ENCODE assay signal across 14 cellular contexts in genomic region chr16:18062713-18063112, GRCh38.
DNase-seq lines count a peak whose midpoint lies in the region; ATAC-seq and TF ChIP-seq lines count a peak whose summit lies in the region.
"Had no signal": no experiment of that assay in that cellular context is flagged by ENCODE, and none has a peak within 500 bp of the region (broad histone marks: within the 10 kb centered on the region; RNA-seq: fewer than 3 reads in every experiment).

No MANE protein-coding gene starts in this region.

- 0 out of 2 replicates have a peak overlapping the region, but pooled peaks have one; percentile 7 for H3K9ac ChIP-seq in HUES64 (ENCODE audit: low read depth, low read length)
- H3K9ac ChIP-seq: BLaER1 treated with 17β-estradiol and CSF1 and Interleukin-3, amounts not matched to agents 10 nM and 100 nM had no signal

- intact Hi-C loops in mucosa of descending colon (cut with DNase I, micrococcal nuclease), result no loop called here

- H3K36me3 ChIP-seq in GM23338 (ENCODE audit: insufficient read depth) (no peaks in the 10 kb centered on the region), HUES64 (ENCODE audit: insufficient read depth, low read length) (no peaks in the 10 kb centered on the region), mucosa of descending colon (ENCODE audit: low read depth) (no peaks in the 10 kb centered on the region)
- H3K36me3 ChIP-seq: BLaER1 treated with 17β-estradiol and CSF1 and Interleukin-3, amounts not matched to agents 10 nM and 100 nM had no signal

- no peaks in the 10 kb centered on the region for H3K9me2 ChIP-seq in GM23338 (ENCODE audit: insufficient read depth)

- H3K4me1 Mint-ChIP-seq in GM23338 (peaks cover 9% of the 10 kb centered on the region), WTC11 (peaks cover 10% of the 10 kb centered on the region)
- H3K4me1 Mint-ChIP-seq: CD4-positive, CD25-positive, alpha-beta regulatory T cell had no signal

- H2AFZ ChIP-seq in GM23338, result peak overlapping the region; percentile 97

- H3K9me3 Mint-ChIP-seq in GM23338 (no peaks in the 10 kb centered on the region; the same call in 2 of the 3 replicates), WTC11 (0 out of 2 replicates have a peak, but pooled peaks cover 9% of the 10 kb centered on the region)

- POLR2A ChIA-PET in WTC11 (lab: Charles Lee), result no interaction called here

- peak; percentile 79 for ATAC-seq in GM23338
- ATAC-seq in WTC11, result peak; percentile 55
- ATAC-seq in mucosa of descending colon, result peak; percentile 46
- no peak for ATAC-seq in GM18868 (IDR thresholded peaks at IDR 0.05; ENCODE audit: unreplicated experiment)
- ATAC-seq in HG03469 (IDR thresholded peaks at IDR 0.05; ENCODE audit: unreplicated experiment), result no peak
- ATAC-seq: GM12878, K562 had no signal

- peak; percentile 54 for DNase-seq in GM23338 (ENCODE audit: low spot score)
- DNase-seq in WTC11 (ENCODE audit: low spot score), result peak; percentile 19
- DNase-seq in mucosa of descending colon, result peak in 1 of 3 donors; percentile 39
- no peak for DNase-seq in HCEC 1CT
- DNase-seq: ACHN; CD4-positive, CD25-positive, alpha-beta regulatory T cell; DMS79; Karpas-422 had no signal

- peak; percentile 13 to 34; a peak in 2 of 4 replicates for TF ChIP-seq CTCF in GM23338 (conservative IDR thresholded peaks at IDR 0.05; ENCODE audit: low read depth in 2 of 2)
- no peak for TF ChIP-seq CTCF in WTC11 (IDR thresholded peaks at IDR 0.05)
- TF ChIP-seq CTCF in mucosa of descending colon (IDR thresholded peaks at IDR 0.05), result no peak

- H3K79me2 ChIP-seq in GM23338 (replicated peaks; ENCODE audit: insufficient read depth), result no peaks in the 10 kb centered on the region

- H3K27me3 ChIP-seq in GM23338 (ENCODE audit: insufficient read depth), result no peaks in the 10 kb centered on the region
- no peaks in the 10 kb centered on the region for H3K27me3 ChIP-seq in HUES64 (ENCODE audit: insufficient read depth, low read length)
- H3K27me3 ChIP-seq: BLaER1 treated with 17β-estradiol and CSF1 and Interleukin-3, amounts not matched to agents 10 nM and 100 nM had no signal

- no peaks in the 10 kb centered on the region for H3K36me3 Mint-ChIP-seq in GM23338 (ENCODE audit: low read depth)
- no peaks in the 10 kb centered on the region for H3K36me3 Mint-ChIP-seq in WTC11
- H3K36me3 Mint-ChIP-seq: CD4-positive, CD25-positive, alpha-beta regulatory T cell had no signal

- H4K20me1 ChIP-seq in GM23338 (replicated peaks; ENCODE audit: insufficient read depth), result no peaks in the 10 kb centered on the region
- H4K20me1 ChIP-seq: BLaER1 treated with 17β-estradiol and CSF1 and Interleukin-3, amounts not matched to agents 10 nM and 100 nM had no signal

- H3K27ac ChIP-seq in GM23338 (ENCODE audit: low read depth) (no peak overlapping the region), HUES64 (ENCODE audit: low read depth, low read length) (no peak overlapping the region)
- H3K27ac ChIP-seq: BLaER1 treated with 17β-estradiol and CSF1 and Interleukin-3, amounts not matched to agents 10 nM and 100 nM had no signal

- WGBS in HUES64, result 79% methylated on average over 9 of the region's 9 CpGs

- CTCF ChIA-PET in WTC11 (lab: Charles Lee), result interaction anchor here (0.8 kb wide), 3 partner anchors 8 to 92 kb away, joined by 3 to 4 read pairs (median 3); no protein-coding TSS in a partner anchor

- H3K4me3 ChIP-seq in GM23338 (no peak overlapping the region), HUES64 (ENCODE audit: low read length) (no peak overlapping the region), mucosa of descending colon (no peak overlapping the region)
- H3K4me3 ChIP-seq: BLaER1 treated with 17β-estradiol and CSF1 and Interleukin-3, amounts not matched to agents 10 nM and 100 nM; GM12878; K562 had no signal

- H3F3A ChIP-seq in GM23338 (replicated peaks; ENCODE audit: low read depth), result no peaks in the 10 kb centered on the region

- H3K4me2 ChIP-seq in GM23338, result no peak overlapping the region

- H3K27ac Mint-ChIP-seq in GM23338 (no peak overlapping the region), WTC11 (no peak overlapping the region)
- H3K27ac Mint-ChIP-seq: CD4-positive, CD25-positive, alpha-beta regulatory T cell had no signal

- H3K27me3 Mint-ChIP-seq in GM23338 (ENCODE audit: insufficient read depth, low read depth, poor library complexity) (peaks cover 1% of the 10 kb centered on the region), WTC11 (ENCODE audit: low read depth) (no peaks in the 10 kb centered on the region)

- H3K4me1 ChIP-seq in GM23338 (ENCODE audit: insufficient read depth), result peaks cover 10% of the 10 kb centered on the region; the same call in 1 of the 2 replicates
- H3K4me1 ChIP-seq in HUES64 (ENCODE audit: insufficient read depth, low read length), result no peaks in the 10 kb centered on the region; the same call in 1 of the 2 replicates
- H3K4me1 ChIP-seq in mucosa of descending colon (ENCODE audit: low read depth), result peaks cover 4% of the 10 kb centered on the region

- no peaks in the 10 kb centered on the region for H3K9me3 ChIP-seq in HUES64 (ENCODE audit: insufficient read depth, low read depth, low read length)
- H3K9me3 ChIP-seq in mucosa of descending colon, result no peaks in the 10 kb centered on the region

- H3K4me3 Mint-ChIP-seq in GM23338 (no peak overlapping the region), WTC11 (no peak overlapping the region)
- H3K4me3 Mint-ChIP-seq: CD4-positive, CD25-positive, alpha-beta regulatory T cell had no signal

TF ChIP-seq in GM23338, 12 proteins besides CTCF, POLR2A, EP300 and RAD21 (continues in another document):
- TF ChIP-seq ETS1 (IDR thresholded peaks at IDR 0.05) (no peak), EZH2phosphoT487 (IDR thresholded peaks at IDR 0.05; ENCODE audit: unreplicated experiment) (no peak)

TF ChIP-seq in WTC11, 78 proteins besides CTCF, POLR2A, EP300 and RAD21 (continues in another document):
- TF ChIP-seq, protein P1, sequence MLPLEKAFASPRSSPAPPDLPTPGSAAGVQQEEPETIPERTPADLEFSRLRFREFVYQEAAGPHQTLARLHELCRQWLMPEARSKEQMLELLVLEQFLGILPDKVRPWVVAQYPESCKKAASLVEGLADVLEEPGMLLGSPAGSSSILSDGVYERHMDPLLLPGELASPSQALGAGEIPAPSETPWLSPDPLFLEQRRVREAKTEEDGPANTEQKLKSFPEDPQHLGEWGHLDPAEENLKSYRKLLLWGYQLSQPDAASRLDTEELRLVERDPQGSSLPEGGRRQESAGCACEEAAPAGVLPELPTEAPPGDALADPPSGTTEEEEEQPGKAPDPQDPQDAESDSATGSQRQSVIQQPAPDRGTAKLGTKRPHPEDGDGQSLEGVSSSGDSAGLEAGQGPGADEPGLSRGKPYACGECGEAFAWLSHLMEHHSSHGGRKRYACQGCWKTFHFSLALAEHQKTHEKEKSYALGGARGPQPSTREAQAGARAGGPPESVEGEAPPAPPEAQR (CRISPR knock-in tag; IDR thresholded peaks at IDR 0.05), result no peak
- TF ChIP-seq, protein P2, sequence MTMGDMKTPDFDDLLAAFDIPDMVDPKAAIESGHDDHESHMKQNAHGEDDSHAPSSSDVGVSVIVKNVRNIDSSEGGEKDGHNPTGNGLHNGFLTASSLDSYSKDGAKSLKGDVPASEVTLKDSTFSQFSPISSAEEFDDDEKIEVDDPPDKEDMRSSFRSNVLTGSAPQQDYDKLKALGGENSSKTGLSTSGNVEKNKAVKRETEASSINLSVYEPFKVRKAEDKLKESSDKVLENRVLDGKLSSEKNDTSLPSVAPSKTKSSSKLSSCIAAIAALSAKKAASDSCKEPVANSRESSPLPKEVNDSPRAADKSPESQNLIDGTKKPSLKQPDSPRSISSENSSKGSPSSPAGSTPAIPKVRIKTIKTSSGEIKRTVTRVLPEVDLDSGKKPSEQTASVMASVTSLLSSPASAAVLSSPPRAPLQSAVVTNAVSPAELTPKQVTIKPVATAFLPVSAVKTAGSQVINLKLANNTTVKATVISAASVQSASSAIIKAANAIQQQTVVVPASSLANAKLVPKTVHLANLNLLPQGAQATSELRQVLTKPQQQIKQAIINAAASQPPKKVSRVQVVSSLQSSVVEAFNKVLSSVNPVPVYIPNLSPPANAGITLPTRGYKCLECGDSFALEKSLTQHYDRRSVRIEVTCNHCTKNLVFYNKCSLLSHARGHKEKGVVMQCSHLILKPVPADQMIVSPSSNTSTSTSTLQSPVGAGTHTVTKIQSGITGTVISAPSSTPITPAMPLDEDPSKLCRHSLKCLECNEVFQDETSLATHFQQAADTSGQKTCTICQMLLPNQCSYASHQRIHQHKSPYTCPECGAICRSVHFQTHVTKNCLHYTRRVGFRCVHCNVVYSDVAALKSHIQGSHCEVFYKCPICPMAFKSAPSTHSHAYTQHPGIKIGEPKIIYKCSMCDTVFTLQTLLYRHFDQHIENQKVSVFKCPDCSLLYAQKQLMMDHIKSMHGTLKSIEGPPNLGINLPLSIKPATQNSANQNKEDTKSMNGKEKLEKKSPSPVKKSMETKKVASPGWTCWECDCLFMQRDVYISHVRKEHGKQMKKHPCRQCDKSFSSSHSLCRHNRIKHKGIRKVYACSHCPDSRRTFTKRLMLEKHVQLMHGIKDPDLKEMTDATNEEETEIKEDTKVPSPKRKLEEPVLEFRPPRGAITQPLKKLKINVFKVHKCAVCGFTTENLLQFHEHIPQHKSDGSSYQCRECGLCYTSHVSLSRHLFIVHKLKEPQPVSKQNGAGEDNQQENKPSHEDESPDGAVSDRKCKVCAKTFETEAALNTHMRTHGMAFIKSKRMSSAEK (CRISPR knock-in tag; IDR thresholded peaks at IDR 0.05; ENCODE audit: borderline replicate concordance), result no peak
- TF ChIP-seq CBFB (CRISPR knock-in tag; IDR thresholded peaks at IDR 0.05; ENCODE audit: low read depth) (no peak), PREB (CRISPR knock-in tag; IDR thresholded peaks at IDR 0.05; ENCODE audit: borderline replicate concordance) (no peak), ZNF671 (CRISPR knock-in tag; IDR thresholded peaks at IDR 0.05) (no peak)

Comparison
In these comparisons a context has a peak if more than half of its experiments do, and no peak if none do; other contexts are left out.
1. ATAC-seq: peak in GM23338 (single experiment), WTC11 (single experiment) and mucosa of descending colon (single experiment); none in GM18868 (single experiment) and HG03469 (single experiment).
2. CTCF ChIP-seq: peak in GM23338 (2 of 2); none in WTC11 (single experiment) and mucosa of descending colon (single experiment).